In the genomic region with DNA sequence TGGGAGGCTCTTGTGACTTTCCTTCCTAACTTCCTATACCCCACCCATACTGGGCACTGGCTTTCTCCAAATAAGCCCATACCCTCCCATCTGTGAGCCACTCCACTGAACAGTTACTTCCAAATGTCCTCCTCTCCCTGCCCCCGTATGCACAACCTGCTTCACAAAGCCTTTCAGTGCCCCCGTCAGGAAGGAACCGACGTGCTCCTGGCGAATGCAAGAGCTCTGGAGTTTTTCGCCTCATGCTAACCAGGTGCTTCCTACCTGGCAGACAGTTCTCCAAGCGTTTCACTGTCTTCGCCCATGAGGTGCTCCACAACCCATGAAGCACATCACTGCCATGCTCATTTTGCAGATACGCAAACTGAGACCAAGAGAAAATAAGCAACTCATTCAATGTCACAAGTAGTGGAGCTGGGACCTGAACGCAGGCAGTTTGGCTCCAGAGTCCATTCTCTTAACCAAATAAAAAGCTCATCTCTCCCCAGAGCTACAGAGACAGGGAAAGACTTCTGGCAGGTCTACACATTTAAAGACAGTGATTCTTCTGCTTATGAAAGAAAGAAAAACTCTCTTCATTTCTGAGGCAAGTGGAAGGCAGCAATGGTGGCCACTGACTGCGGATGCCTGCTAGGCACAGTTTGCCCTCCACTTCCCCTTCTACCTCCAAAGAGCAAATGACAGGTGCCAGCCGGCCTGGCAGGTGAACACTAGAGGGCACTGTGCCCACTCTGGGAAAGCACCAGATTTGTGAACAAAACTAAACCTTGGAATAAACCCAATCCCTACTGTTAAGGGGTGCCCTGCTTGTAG, we compare ENCODE assay signal across 8 cellular contexts.
DNase-seq lines count a peak whose midpoint lies in the region.

No MANE protein-coding gene starts in this region.

- DNase-seq in NCI-H1417 (lab: John Stamatoyannopoulos, UW) (peak; percentile 53 to 73 (median 66)), NCI-H1417 treated with DMSO at 0.1 percent for 48 hours (lab: John Stamatoyannopoulos, UW) (no peak), NCI-H128 (lab: John Stamatoyannopoulos, UW; ENCODE audit: unreplicated experiment) (peak; percentile 14), T1000 (lab: John Stamatoyannopoulos, UW) (peak; percentile 12), astrocyte of the hippocampus (ENCODE audit: low read depth, low spot score) (peak; percentile 75), kidney glomerular epithelial cell (lab: John Stamatoyannopoulos, UW) (peak; percentile 19), NCI-H1048 (lab: John Stamatoyannopoulos, UW) (no peak)
- DNase-seq in stimulated activated CD4-positive, alpha-beta T cell treated with anti-CD3 and anti-CD28 coated beads, TNF-alpha, amount 100 ng/mL, for 48 hours (ENCODE audit: low read depth in 3 of 3) = peak; percentile 29 to 61 (median 51)

Comparison
In these comparisons a context has a peak if more than half of its experiments do, and no peak if none do; other contexts are left out.
1. DNase-seq: peak in NCI-H1417 (3 of 3), NCI-H128 (single experiment), T1000 (single experiment), astrocyte of the hippocampus (single experiment), kidney glomerular epithelial cell (single experiment) and stimulated activated CD4-positive, alpha-beta T cell treated with anti-CD3 and anti-CD28 coated beads, TNF-alpha, amount 100 ng/mL, for 48 hours (3 of 3); none in NCI-H1417 treated with DMSO at 0.1 percent for 48 hours (single experiment) and NCI-H1048 (single experiment).